ENCODE assay signal across 22 cellular contexts in genomic region chr2:147648471-147648870, GRCh38.
"Had no signal": no experiment of that assay in that cellular context is flagged by ENCODE, and none has a peak within 500 bp of the region (broad histone marks: within the 10 kb centered on the region; RNA-seq: fewer than 3 reads in every experiment).

No MANE protein-coding gene starts in this region.

- H3K4me1 ChIP-seq: heart left ventricle, left ventricle myocardium inferior, lower lobe of right lung, right atrium auricular region, sigmoid colon had no signal

- H3K9me3 Mint-ChIP-seq: memory B cell; mesothelial cell of epicardium; natural killer cell treated with Interleukin-12 subunit alpha and Interleukin-12 subunit beta and Interleukin-15 and Interleukin-18, amount 100 ng/mL, for 72 hours had no signal

- H3K36me3 ChIP-seq: heart left ventricle, left ventricle myocardium inferior, lower lobe of right lung, right atrium auricular region, sigmoid colon, stomach, thoracic aorta, transverse colon had no signal

- DNase-seq: cortex of kidney; dorsolateral prefrontal cortex; effector CD8-positive, alpha-beta T cell; heart left ventricle; hypothalamus; islet precursor cell; left ventricle myocardium inferior; lower lobe of right lung; sigmoid colon; stimulated activated CD4-positive, alpha-beta T cell treated with anti-CD3 and anti-CD28 coated beads, Interleukin-2, amount 100 ng/mL, for 24 hours; stimulated activated CD4-positive, alpha-beta T cell treated with anti-CD3 and anti-CD28 coated beads, Interleukin-4, amount 100 ng/mL, for 4 hours; stimulated activated naive CD4-positive, alpha-beta T cell; substantia nigra; transverse colon had no signal

- H3K27ac ChIP-seq: dorsolateral prefrontal cortex, heart left ventricle, left ventricle myocardium inferior, lower lobe of right lung, right atrium auricular region, sigmoid colon, skin epidermis, stomach, thoracic aorta, transverse colon had no signal

- H3K4me1 Mint-ChIP-seq: memory B cell had no signal

- H3K4me3 Mint-ChIP-seq: memory B cell; mesothelial cell of epicardium; natural killer cell treated with Interleukin-12 subunit alpha and Interleukin-12 subunit beta and Interleukin-15 and Interleukin-18, amount 100 ng/mL, for 72 hours had no signal

- H3K27me3 Mint-ChIP-seq: memory B cell; natural killer cell treated with Interleukin-12 subunit alpha and Interleukin-12 subunit beta and Interleukin-15 and Interleukin-18, amount 100 ng/mL, for 72 hours had no signal

- H3K4me3 ChIP-seq: dorsolateral prefrontal cortex, heart left ventricle, left ventricle myocardium inferior, lower lobe of right lung, right atrium auricular region, sigmoid colon, skin epidermis, stomach, thoracic aorta, transverse colon had no signal

- H3K27ac Mint-ChIP-seq: memory B cell; mesothelial cell of epicardium; natural killer cell treated with Interleukin-12 subunit alpha and Interleukin-12 subunit beta and Interleukin-15 and Interleukin-18, amount 100 ng/mL, for 72 hours had no signal

- H3K9me3 ChIP-seq: heart left ventricle, left ventricle myocardium inferior, lower lobe of right lung, right atrium auricular region, sigmoid colon, stomach, thoracic aorta, transverse colon had no signal

- FAIRE-seq: frontal cortex had no signal

- H3K36me3 Mint-ChIP-seq: memory B cell; mesothelial cell of epicardium; natural killer cell treated with Interleukin-12 subunit alpha and Interleukin-12 subunit beta and Interleukin-15 and Interleukin-18, amount 100 ng/mL, for 72 hours had no signal
